In the genomic region with DNA sequence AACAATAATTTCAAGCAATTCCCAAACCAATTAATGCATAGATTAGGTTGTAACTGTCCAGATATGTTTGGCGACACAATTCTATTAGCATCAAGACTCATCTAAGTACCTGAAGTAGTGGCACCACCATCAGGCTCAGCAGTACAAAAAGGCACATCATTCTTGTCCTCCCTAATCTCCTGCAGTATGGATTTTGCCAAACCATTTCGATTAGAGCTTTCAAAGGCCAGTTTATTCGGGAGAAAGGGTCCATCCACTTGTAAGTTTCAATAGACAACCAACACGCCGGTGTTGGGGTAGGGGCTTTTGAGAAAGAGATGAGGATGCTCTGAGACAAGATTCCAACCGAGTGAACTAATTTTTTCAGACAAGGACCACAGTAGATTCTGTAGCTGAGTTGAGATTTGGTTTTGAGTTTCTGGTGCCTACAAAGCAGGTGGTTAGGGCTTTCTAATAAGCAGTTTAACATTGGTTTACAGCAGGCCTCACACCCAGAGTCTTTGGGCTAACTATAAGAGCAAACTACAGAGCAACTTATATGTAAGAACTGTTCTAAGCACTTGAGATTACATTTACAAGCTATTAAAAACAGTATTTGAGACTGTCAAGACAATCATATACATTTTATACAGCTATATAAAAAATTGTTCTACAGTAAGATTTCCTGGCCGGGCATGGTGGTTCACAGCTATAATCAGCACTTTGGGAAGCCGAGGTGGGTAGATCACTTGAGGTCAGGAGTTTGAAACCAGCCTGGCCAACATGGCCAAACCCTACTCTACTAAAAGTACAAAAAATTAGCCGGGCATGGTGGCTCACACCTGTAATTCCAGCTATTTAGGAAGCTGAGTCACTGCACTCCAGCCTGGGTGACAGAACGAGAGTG, we compare ENCODE assay signal across 17 cellular contexts.
A peak's percentile ranks its signal among the peaks of the same experiment; 100 is the strongest.
DNase-seq lines count a peak whose midpoint lies in the region; ATAC-seq and TF ChIP-seq lines count a peak whose summit lies in the region.
"Had no signal": no experiment of that assay in that cellular context is flagged by ENCODE, and none has a peak within 500 bp of the region (broad histone marks: within the 10 kb centered on the region; RNA-seq: fewer than 3 reads in every experiment).

No MANE protein-coding gene starts in this region.

- peak; percentile 20 for DNase-seq in stimulated activated CD4-positive, alpha-beta T cell treated with anti-CD3 and anti-CD28 coated beads, Interleukin-15, amount 100 ng/mL, for 24 hours
- no peak for DNase-seq in stimulated activated CD4-positive, alpha-beta T cell treated with anti-CD3 and anti-CD28 coated beads, Interleukin-4, amount 100 ng/mL, for 4 hours
- DNase-seq in NAMALWA (ENCODE audit: low spot score) = peak; percentile 50
- peak; percentile 8 for DNase-seq in astrocyte of the spinal cord (ENCODE audit: low read depth, low spot score)
- DNase-seq in NCI-H2029 (lab: John Stamatoyannopoulos, UW) = no peak
- DNase-seq in NCI-H1417 (lab: John Stamatoyannopoulos, UW) = no peak
- no peak for DNase-seq in HAP-1 (ENCODE audit: low spot score in 2 of 2)
- DNase-seq: activated CD4-positive, alpha-beta T cell treated with anti-CD3 and anti-CD28 coated beads, Interleukin-2, amount 50 U/mL, for 48 hours; activated naive CD8-positive, alpha-beta T cell treated with anti-CD3 and anti-CD28 coated beads, Interleukin-2, amount 10 ng/mL, durations not matched to agents 7 days and 5 days; AML-193; glutamatergic neuron; mucosa of descending colon; NCI-H446; ovary; T1000 had no signal

- in situ Hi-C loops in astrocyte of the spinal cord (cut with HindIII; ENCODE audit: low sequenced_read_pairs) = no loop called here
- in situ Hi-C loops in HAP-1 (cut with MboI; ENCODE audit: low sequenced_read_pairs) = no loop called here

- peaks cover 43% of the 10 kb centered on the region for H3K36me3 ChIP-seq in HAP-1 (replicated peaks)
- H3K36me3 ChIP-seq: ovary had no signal

- H3K4me1 ChIP-seq in HAP-1 = peaks cover 10% of the 10 kb centered on the region; the same call in 1 of the 2 replicates

- H3K4me3 ChIP-seq in astrocyte of the spinal cord (ENCODE audit: low read depth, low read length) (no peak overlapping the region), HAP-1 (no peak overlapping the region)
- H3K4me3 ChIP-seq: mucosa of descending colon, ovary, thoracic aorta had no signal

- no peak for ATAC-seq in HG03378 (IDR thresholded peaks at IDR 0.05; ENCODE audit: unreplicated experiment)
- ATAC-seq: mucosa of descending colon had no signal

- no peaks in the 10 kb centered on the region for H3K9me3 ChIP-seq in HAP-1
- H3K9me3 ChIP-seq: mucosa of descending colon, ovary, thoracic aorta had no signal

- H3K27me3 ChIP-seq in HAP-1 (ENCODE audit: low read depth) = no peaks in the 10 kb centered on the region
- H3K27me3 ChIP-seq: ovary had no signal

- no peak for TF ChIP-seq CTCF in astrocyte of the spinal cord (IDR thresholded peaks at IDR 0.05; ENCODE audit: low read depth, low read length)

Comparison
In these comparisons a context has a peak if more than half of its experiments do, and no peak if none do; other contexts are left out.
1. DNase-seq: peak in stimulated activated CD4-positive, alpha-beta T cell treated with anti-CD3 and anti-CD28 coated beads, Interleukin-15, amount 100 ng/mL, for 24 hours (single experiment), NAMALWA (single experiment) and astrocyte of the spinal cord (single experiment); none in stimulated activated CD4-positive, alpha-beta T cell treated with anti-CD3 and anti-CD28 coated beads, Interleukin-4, amount 100 ng/mL, for 4 hours (0 of 2), NCI-H2029 (single experiment), NCI-H1417 (0 of 3) and HAP-1 (0 of 2).